ENCODE assay signal across 23 cellular contexts in genomic region chr15:73806698-73807483, GRCh38. TPM values are rescaled to one million over a fixed set of nuclear protein-coding genes. Genes with fewer than 3 reads are reported as not detected.
"Had no signal": no experiment of that assay in that cellular context is flagged by ENCODE, and none has a peak within 500 bp of the region (broad histone marks: within the 10 kb centered on the region; RNA-seq: fewer than 3 reads in every experiment).

No MANE protein-coding gene starts in this region.

- H3K4me1 Mint-ChIP-seq: naive thymus-derived CD8-positive, alpha-beta T cell; stimulated activated naive CD8-positive, alpha-beta T cell treated with anti-CD3 and anti-CD28 coated beads, Interleukin-15, amount 100 ng/mL, for 72 hours had no signal

- H3K9me3 ChIP-seq: colonic mucosa, esophagus muscularis mucosa, gastroesophageal sphincter, heart right ventricle, lower lobe of right lung, prostate gland, right atrium auricular region, sigmoid colon, suprapubic skin, transverse colon, upper lobe of right lung, uterus had no signal

- H3K27me3 Mint-ChIP-seq: stimulated activated naive CD8-positive, alpha-beta T cell treated with anti-CD3 and anti-CD28 coated beads, Interleukin-15, amount 100 ng/mL, for 72 hours had no signal

- H3K9me3 Mint-ChIP-seq: dendritic cell treated with granulocyte-macrophage colony-stimulating factor and Interleukin-4, amounts not matched to agents 40 ng/mL and 50 ng/mL, for 4 days; naive thymus-derived CD8-positive, alpha-beta T cell; nephron progenitor cell; stimulated activated naive CD8-positive, alpha-beta T cell treated with anti-CD3 and anti-CD28 coated beads, Interleukin-15, amount 100 ng/mL, for 72 hours had no signal

- H3K36me3 ChIP-seq: colonic mucosa, esophagus muscularis mucosa, gastroesophageal sphincter, heart right ventricle, lower lobe of right lung, prostate gland, right atrium auricular region, sigmoid colon, suprapubic skin, transverse colon, upper lobe of right lung, uterus had no signal

- H3K9ac ChIP-seq: parathyroid adenoma had no signal

- H3K4me3 ChIP-seq: colonic mucosa, esophagus muscularis mucosa, gastroesophageal sphincter, heart right ventricle, lower lobe of right lung, prostate gland, right atrium auricular region, sigmoid colon, suprapubic skin, transverse colon, upper lobe of right lung, uterus had no signal

- H2AFZ ChIP-seq: parathyroid adenoma had no signal

- H3K36me3 Mint-ChIP-seq: naive thymus-derived CD8-positive, alpha-beta T cell had no signal

- H3K27ac Mint-ChIP-seq: dendritic cell treated with granulocyte-macrophage colony-stimulating factor and Interleukin-4, amounts not matched to agents 40 ng/mL and 50 ng/mL, for 4 days; nephron progenitor cell; stimulated activated naive CD8-positive, alpha-beta T cell treated with anti-CD3 and anti-CD28 coated beads, Interleukin-15, amount 100 ng/mL, for 72 hours had no signal

- H3K4me3 Mint-ChIP-seq: dendritic cell treated with granulocyte-macrophage colony-stimulating factor and Interleukin-4, amounts not matched to agents 40 ng/mL and 50 ng/mL, for 4 days; naive thymus-derived CD8-positive, alpha-beta T cell; nephron progenitor cell; stimulated activated naive CD8-positive, alpha-beta T cell treated with anti-CD3 and anti-CD28 coated beads, Interleukin-15, amount 100 ng/mL, for 72 hours had no signal

- H3K27ac ChIP-seq: colonic mucosa, esophagus muscularis mucosa, foreskin keratinocyte, gastroesophageal sphincter, heart right ventricle, lower lobe of right lung, parathyroid adenoma, prostate gland, right atrium auricular region, sigmoid colon, suprapubic skin, transverse colon, upper lobe of right lung, uterus had no signal

- ATAC-seq: foreskin keratinocyte; gastroesophageal sphincter; heart right ventricle; left ventricle myocardium superior; lower lobe of right lung; naive thymus-derived CD8-positive, alpha-beta T cell; stimulated activated naive CD8-positive, alpha-beta T cell treated with anti-CD3 and anti-CD28 coated beads, Interleukin-15, amount 100 ng/mL, for 72 hours; upper lobe of right lung had no signal

- H3K4me1 ChIP-seq: colonic mucosa, foreskin keratinocyte, parathyroid adenoma, upper lobe of right lung, uterus had no signal

- H3K27me3 ChIP-seq: colonic mucosa, heart right ventricle, right atrium auricular region, sigmoid colon, suprapubic skin, transverse colon, upper lobe of right lung, uterus had no signal

- DNase-seq: colonic mucosa; effector CD8-positive, alpha-beta T cell; foreskin keratinocyte; glutamatergic neuron; heart right ventricle; left ventricle myocardium superior; lower lobe of right lung; nephron progenitor cell; sigmoid colon; stimulated activated CD4-positive, alpha-beta T cell treated with anti-CD3 and anti-CD28 coated beads, Interleukin-2, amount 100 ng/mL, for 48 hours; stimulated activated naive CD4-positive, alpha-beta T cell; stimulated activated naive CD8-positive, alpha-beta T cell treated with anti-CD3 and anti-CD28 coated beads, Interleukin-15, amount 100 ng/mL, for 72 hours; transverse colon; upper lobe of right lung; uterus had no signal

- H3K79me2 ChIP-seq: parathyroid adenoma had no signal

RNA-seq across cellular contexts. Expression of gene INSYN1, which starts 53.7 kb away (rescaled TPM):
- total RNA-seq: naive thymus-derived CD8-positive, alpha-beta T cell had no signal
- polyA plus RNA-seq: naive thymus-derived CD8-positive, alpha-beta T cell had no signal
